Comparison of ENCODE assay signal across 21 cellular contexts in the genomic region with DNA sequence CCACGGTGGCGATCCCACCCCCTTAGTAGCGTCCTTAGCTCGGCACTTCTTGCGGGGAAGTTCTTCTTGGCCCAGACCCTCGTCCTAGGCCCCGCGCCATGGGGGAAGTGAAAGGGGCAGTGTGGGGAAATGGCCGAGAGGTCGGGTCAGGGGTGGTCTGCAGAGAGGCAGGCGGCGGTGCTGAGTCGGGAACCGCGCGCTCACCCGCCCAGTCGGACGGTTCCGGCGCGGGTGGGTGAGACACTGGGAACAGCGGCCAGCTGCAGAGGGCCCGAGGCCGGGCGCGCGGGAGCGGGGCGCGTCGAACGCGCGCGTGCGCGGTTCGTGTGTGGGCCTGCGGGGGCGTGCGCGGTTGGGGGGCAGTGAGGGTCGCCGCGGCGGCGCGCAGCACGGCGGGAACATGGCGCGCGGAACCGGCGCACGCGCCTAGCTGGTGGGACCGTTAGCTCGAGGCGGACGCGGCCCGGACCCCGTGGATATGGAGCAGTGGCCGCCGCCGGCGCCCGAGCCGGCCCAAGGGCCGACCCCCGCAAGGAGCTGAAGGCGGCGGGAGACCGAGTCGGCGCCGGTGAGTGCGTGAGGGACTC.
DNase-seq lines count a peak whose midpoint lies in the region; ATAC-seq and TF ChIP-seq lines count a peak whose summit lies in the region.
"Had no signal": no experiment of that assay in that cellular context is flagged by ENCODE, and none has a peak within 500 bp of the region (broad histone marks: within the 10 kb centered on the region; RNA-seq: fewer than 3 reads in every experiment).

No MANE protein-coding gene starts in this region.

- CTCF ChIA-PET in activated naive CD4-positive, alpha-beta T cell treated with anti-CD3 and anti-CD28 coated beads, Interleukin-2, amount 10 ng/mL, durations not matched to agents 7 days and 5 days (lab: Charles Lee), result no interaction called here
- CTCF ChIA-PET in OCI-LY7 (lab: Charles Lee; ENCODE audit: unreplicated experiment) (no interaction called here), PC-3 (lab: Charles Lee) (no interaction called here)

- H3K79me2 ChIP-seq in OCI-LY7 (ENCODE audit: insufficient read depth, low read depth, low read length) (no peaks in the 10 kb centered on the region), PC-3 (ENCODE audit: low read length) (no peaks in the 10 kb centered on the region)

- H3K4me3 ChIP-seq in upper lobe of left lung, result no peak overlapping the region
- no peak overlapping the region for H3K4me3 ChIP-seq in OCI-LY7 (ENCODE audit: low read depth, low read length, poor library complexity, severe bottlenecking)
- H3K4me3 ChIP-seq in PC-3 (ENCODE audit: low read length), result no peak overlapping the region
- H3K4me3 ChIP-seq: right lobe of liver, vagina had no signal

- H3K27ac Mint-ChIP-seq in activated naive CD4-positive, alpha-beta T cell treated with anti-CD3 and anti-CD28 coated beads, Interleukin-2, amount 10 ng/mL, durations not matched to agents 7 days and 5 days, result no peak overlapping the region
- H3K27ac Mint-ChIP-seq: activated B cell treated with CpG ODN at 0.5 μM for 24 hours; stimulated activated naive CD8-positive, alpha-beta T cell treated with anti-CD3 and anti-CD28 coated beads, Interleukin-15, Interleukin-2, amounts not matched to agents 100 ng/mL and 50 ng/mL, for 24 hours had no signal

- POLR2A ChIA-PET in OCI-LY7 (lab: Charles Lee), result no interaction called here
- POLR2A ChIA-PET in PC-3 (lab: Charles Lee; ENCODE audit: unreplicated experiment), result no interaction called here

- 75 to 76% methylated on average over 63 to 68 of the region's 80 CpGs for WGBS in upper lobe of left lung, 2 donors

- no peak overlapping the region for H3K4me3 Mint-ChIP-seq in activated naive CD4-positive, alpha-beta T cell treated with anti-CD3 and anti-CD28 coated beads, Interleukin-2, amount 10 ng/mL, durations not matched to agents 7 days and 5 days
- H3K4me3 Mint-ChIP-seq: activated B cell treated with CpG ODN at 0.5 μM for 24 hours; stimulated activated naive CD8-positive, alpha-beta T cell treated with anti-CD3 and anti-CD28 coated beads, Interleukin-15, Interleukin-2, amounts not matched to agents 100 ng/mL and 50 ng/mL, for 24 hours had no signal

- H2AFZ ChIP-seq in OCI-LY7 (ENCODE audit: low read length) (no peak overlapping the region), PC-3 (ENCODE audit: low read length) (no peak overlapping the region)

- TF ChIP-seq EP300 in upper lobe of left lung (IDR thresholded peaks at IDR 0.05), result no peak

- H3K9ac ChIP-seq in PC-3 (ENCODE audit: low read length), result no peak overlapping the region

- H3K9me2 ChIP-seq in OCI-LY7 (ENCODE audit: insufficient read depth, low read length) (no peaks in the 10 kb centered on the region), PC-3 (replicated peaks; ENCODE audit: low read length) (no peaks in the 10 kb centered on the region)

- BruUV-seq in OCI-LY7 (replicated peaks; lab: Mats Ljungman, UMichigan) (no TSS peak), PC-3 (replicated peaks; lab: Mats Ljungman, UMichigan) (no TSS peak)

- no peaks in the 10 kb centered on the region for H3K27me3 Mint-ChIP-seq in activated naive CD4-positive, alpha-beta T cell treated with anti-CD3 and anti-CD28 coated beads, Interleukin-2, amount 10 ng/mL, durations not matched to agents 7 days and 5 days
- H3K27me3 Mint-ChIP-seq: activated B cell treated with CpG ODN at 0.5 μM for 24 hours; stimulated activated naive CD8-positive, alpha-beta T cell treated with anti-CD3 and anti-CD28 coated beads, Interleukin-15, Interleukin-2, amounts not matched to agents 100 ng/mL and 50 ng/mL, for 24 hours had no signal

- no peak overlapping the region for H3K4me2 ChIP-seq in OCI-LY7 (ENCODE audit: low read length)
- no peak overlapping the region for H3K4me2 ChIP-seq in PC-3 (ENCODE audit: low read length)

- H3K4me1 ChIP-seq in upper lobe of left lung (no peaks in the 10 kb centered on the region), OCI-LY7 (ENCODE audit: insufficient read depth, low read length, poor library complexity, severe bottlenecking) (no peaks in the 10 kb centered on the region), PC-3 (ENCODE audit: insufficient read depth, low read length) (no peaks in the 10 kb centered on the region)
- H3K4me1 ChIP-seq: right lobe of liver, vagina had no signal

- H3K9me3 Mint-ChIP-seq in activated naive CD4-positive, alpha-beta T cell treated with anti-CD3 and anti-CD28 coated beads, Interleukin-2, amount 10 ng/mL, durations not matched to agents 7 days and 5 days, result no peaks in the 10 kb centered on the region

- intact Hi-C loops in OCI-LY7 (cut with micrococcal nuclease; ENCODE audit: unreplicated experiment), result no loop called here
- intact Hi-C loops in PC-3 (cut with micrococcal nuclease), result no loop called here

- no peak for TF ChIP-seq POLR2A in upper lobe of left lung (IDR thresholded peaks at IDR 0.05)

- peak; percentile 53 to 67 for ATAC-seq in upper lobe of left lung (ENCODE audit: low FRiP score in 2 of 2)
- ATAC-seq in PC-3, result no peak
- ATAC-seq: HCT116, left colon had no signal

- DNase-seq in activated naive CD4-positive, alpha-beta T cell treated with Interleukin-2 at 50 U/mL for 16 hours, result peak; percentile 2
- no peak for DNase-seq in activated naive CD4-positive, alpha-beta T cell treated with anti-CD3 and anti-CD28 coated beads, Interleukin-2, amount 10 ng/mL, durations not matched to agents 7 days and 5 days
- peak; percentile 48 for DNase-seq in activated CD8-positive, alpha-beta memory T cell treated with anti-CD3 and anti-CD28 coated beads, Interleukin-2, amount 50 U/mL, for 48 hours
- DNase-seq in mesenteric fat pad (ENCODE audit: low spot score) (peak; percentile 92), upper lobe of left lung (peak; percentile 25 to 92), OCI-LY7 (ENCODE audit: low spot score) (no peak), PC-3 (no peak), amniotic stem cell (lab: John Stamatoyannopoulos, UW) (no peak)
- DNase-seq: activated B cell treated with CpG ODN at 0.5 μM for 24 hours, activated gamma-delta T cell, C1 segment of cervical spinal cord, foreskin melanocyte, GDM1, NCI-H1417 treated with DMSO at 0.1 percent for 48 hours, NCI-H2171 treated with DMSO at 0.1 percent for 48 hours, occipital lobe had no signal

- H3F3A ChIP-seq in PC-3 (ENCODE audit: low read length, unreplicated experiment), result no peaks in the 10 kb centered on the region

- peaks cover 0 to 14% (median 0%) of the 10 kb centered on the region in 4 donors for H3K9me3 ChIP-seq in upper lobe of left lung
- H3K9me3 ChIP-seq in OCI-LY7 (ENCODE audit: low read length), result no peaks in the 10 kb centered on the region
- H3K9me3 ChIP-seq in PC-3 (ENCODE audit: low read length), result peaks cover 21% of the 10 kb centered on the region
- H3K9me3 ChIP-seq: right lobe of liver had no signal

- TF ChIP-seq CTCF in upper lobe of left lung (IDR thresholded peaks at IDR 0.05) (no peak), OCI-LY7 (conservative IDR thresholded peaks at IDR 0.05; ENCODE audit: low read length) (no peak), PC-3 (conservative IDR thresholded peaks at IDR 0.05; ENCODE audit: low read depth, low read length) (no peak)

- H4K20me1 ChIP-seq in OCI-LY7 (ENCODE audit: insufficient read depth, low read length) (no peaks in the 10 kb centered on the region), PC-3 (ENCODE audit: low read length) (no peaks in the 10 kb centered on the region)

- H3K36me3 ChIP-seq in upper lobe of left lung (no peaks in the 10 kb centered on the region), OCI-LY7 (ENCODE audit: insufficient read depth, low read length) (no peaks in the 10 kb centered on the region), PC-3 (ENCODE audit: low read depth, low read length) (no peaks in the 10 kb centered on the region)
- H3K36me3 ChIP-seq: right lobe of liver, vagina had no signal

- H3K36me3 Mint-ChIP-seq in activated naive CD4-positive, alpha-beta T cell treated with anti-CD3 and anti-CD28 coated beads, Interleukin-2, amount 10 ng/mL, durations not matched to agents 7 days and 5 days, result no peaks in the 10 kb centered on the region

- no peaks in the 10 kb centered on the region for H3K4me1 Mint-ChIP-seq in activated naive CD4-positive, alpha-beta T cell treated with anti-CD3 and anti-CD28 coated beads, Interleukin-2, amount 10 ng/mL, durations not matched to agents 7 days and 5 days
- H3K4me1 Mint-ChIP-seq: activated B cell treated with CpG ODN at 0.5 μM for 24 hours had no signal

- no peak overlapping the region for H3K27ac ChIP-seq in upper lobe of left lung
- H3K27ac ChIP-seq in OCI-LY7 (ENCODE audit: low read depth, low read length, poor library complexity, severe bottlenecking), result no peak overlapping the region
- no peak overlapping the region for H3K27ac ChIP-seq in PC-3 (ENCODE audit: low read length)
- H3K27ac ChIP-seq: right lobe of liver, vagina had no signal

- H3K27me3 ChIP-seq in upper lobe of left lung (no peaks in the 10 kb centered on the region), PC-3 (ENCODE audit: low read length) (no peaks in the 10 kb centered on the region)
- H3K27me3 ChIP-seq: right lobe of liver, vagina had no signal

Comparison
In these comparisons a context has a peak if more than half of its experiments do, and no peak if none do; other contexts are left out.
1. DNase-seq: peak in activated naive CD4-positive, alpha-beta T cell treated with Interleukin-2 at 50 U/mL for 16 hours (single experiment), activated CD8-positive, alpha-beta memory T cell treated with anti-CD3 and anti-CD28 coated beads, Interleukin-2, amount 50 U/mL, for 48 hours (single experiment), mesenteric fat pad (single experiment) and upper lobe of left lung (2 of 2); none in activated naive CD4-positive, alpha-beta T cell treated with anti-CD3 and anti-CD28 coated beads, Interleukin-2, amount 10 ng/mL, durations not matched to agents 7 days and 5 days (single experiment), OCI-LY7 (single experiment), PC-3 (single experiment) and amniotic stem cell (single experiment).